ENCODE assay signal across 1 cellular context in the genomic region with DNA sequence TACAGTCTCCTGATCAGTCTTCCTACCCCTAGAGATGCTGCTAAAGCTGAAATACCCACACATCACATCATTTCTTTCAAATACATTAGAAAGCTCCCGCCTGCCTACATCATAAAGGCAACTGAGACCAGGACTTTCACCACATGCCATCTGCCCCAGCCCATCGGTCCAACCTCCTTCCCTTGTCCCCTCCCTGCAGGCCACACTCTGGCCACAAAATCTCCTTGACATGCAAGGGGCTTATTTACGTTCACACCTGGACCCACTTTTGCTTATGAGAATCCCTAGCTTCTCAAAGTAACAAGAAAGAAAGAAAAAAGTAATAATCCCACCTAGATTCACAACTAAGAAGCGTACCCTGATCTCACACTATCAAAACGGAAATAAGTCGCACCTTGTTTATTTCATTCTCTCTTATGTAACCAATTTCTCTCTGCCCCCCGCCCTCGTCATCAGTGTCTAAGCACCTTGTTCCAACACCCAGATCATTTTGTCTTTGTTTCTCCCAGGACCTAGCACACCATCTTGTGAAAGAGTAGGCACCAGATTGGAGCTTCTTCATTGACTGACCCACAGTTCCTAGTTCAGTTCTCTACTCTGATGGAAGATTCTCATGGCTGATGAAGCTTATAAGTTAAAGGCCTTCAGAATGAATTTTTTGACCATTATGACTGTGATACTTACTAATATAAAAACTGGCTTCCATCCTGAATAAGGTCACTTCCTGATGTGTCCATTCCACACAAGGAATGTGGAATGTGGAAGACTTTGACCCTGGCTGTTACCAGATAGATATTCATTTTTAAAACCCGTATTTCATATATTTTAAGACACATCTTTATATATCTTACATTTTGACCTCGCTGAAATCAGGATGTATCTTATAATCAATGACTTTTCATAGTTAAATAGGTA.
TF ChIP-seq lines count a peak whose summit lies in the region.

No MANE protein-coding gene starts in this region.

TF ChIP-seq in GM23338, 12 proteins besides CTCF, POLR2A, EP300 and RAD21 (continued from another document):
- TF ChIP-seq ETS1 (IDR thresholded peaks at IDR 0.05), result no peak
- TF ChIP-seq, protein P1, sequence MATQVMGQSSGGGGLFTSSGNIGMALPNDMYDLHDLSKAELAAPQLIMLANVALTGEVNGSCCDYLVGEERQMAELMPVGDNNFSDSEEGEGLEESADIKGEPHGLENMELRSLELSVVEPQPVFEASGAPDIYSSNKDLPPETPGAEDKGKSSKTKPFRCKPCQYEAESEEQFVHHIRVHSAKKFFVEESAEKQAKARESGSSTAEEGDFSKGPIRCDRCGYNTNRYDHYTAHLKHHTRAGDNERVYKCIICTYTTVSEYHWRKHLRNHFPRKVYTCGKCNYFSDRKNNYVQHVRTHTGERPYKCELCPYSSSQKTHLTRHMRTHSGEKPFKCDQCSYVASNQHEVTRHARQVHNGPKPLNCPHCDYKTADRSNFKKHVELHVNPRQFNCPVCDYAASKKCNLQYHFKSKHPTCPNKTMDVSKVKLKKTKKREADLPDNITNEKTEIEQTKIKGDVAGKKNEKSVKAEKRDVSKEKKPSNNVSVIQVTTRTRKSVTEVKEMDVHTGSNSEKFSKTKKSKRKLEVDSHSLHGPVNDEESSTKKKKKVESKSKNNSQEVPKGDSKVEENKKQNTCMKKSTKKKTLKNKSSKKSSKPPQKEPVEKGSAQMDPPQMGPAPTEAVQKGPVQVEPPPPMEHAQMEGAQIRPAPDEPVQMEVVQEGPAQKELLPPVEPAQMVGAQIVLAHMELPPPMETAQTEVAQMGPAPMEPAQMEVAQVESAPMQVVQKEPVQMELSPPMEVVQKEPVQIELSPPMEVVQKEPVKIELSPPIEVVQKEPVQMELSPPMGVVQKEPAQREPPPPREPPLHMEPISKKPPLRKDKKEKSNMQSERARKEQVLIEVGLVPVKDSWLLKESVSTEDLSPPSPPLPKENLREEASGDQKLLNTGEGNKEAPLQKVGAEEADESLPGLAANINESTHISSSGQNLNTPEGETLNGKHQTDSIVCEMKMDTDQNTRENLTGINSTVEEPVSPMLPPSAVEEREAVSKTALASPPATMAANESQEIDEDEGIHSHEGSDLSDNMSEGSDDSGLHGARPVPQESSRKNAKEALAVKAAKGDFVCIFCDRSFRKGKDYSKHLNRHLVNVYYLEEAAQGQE (IDR thresholded peaks at IDR 0.05; ENCODE audit: unreplicated experiment), result no peak
- no peak for TF ChIP-seq NANOG (IDR thresholded peaks at IDR 0.05; ENCODE audit: borderline replicate concordance)
- TF ChIP-seq POLR2AphosphoS5 (IDR thresholded peaks at IDR 0.05; ENCODE audit: low read depth), result no peak
- no peak for TF ChIP-seq ZNF331 (CRISPR knock-in tag; IDR thresholded peaks at IDR 0.05; ENCODE audit: low read depth)
- no peak for TF ChIP-seq STAT1 (IDR thresholded peaks at IDR 0.05; ENCODE audit: unreplicated experiment)
- no peak for TF ChIP-seq CREB1 (CRISPR knock-in tag; IDR thresholded peaks at IDR 0.05; ENCODE audit: low read depth)
- no peak for TF ChIP-seq EZH2 (IDR thresholded peaks at IDR 0.05; ENCODE audit: low read depth, unreplicated experiment)
- no peak for TF ChIP-seq JUNB (IDR thresholded peaks at IDR 0.05; ENCODE audit: unreplicated experiment)
- TF ChIP-seq, protein P2, sequence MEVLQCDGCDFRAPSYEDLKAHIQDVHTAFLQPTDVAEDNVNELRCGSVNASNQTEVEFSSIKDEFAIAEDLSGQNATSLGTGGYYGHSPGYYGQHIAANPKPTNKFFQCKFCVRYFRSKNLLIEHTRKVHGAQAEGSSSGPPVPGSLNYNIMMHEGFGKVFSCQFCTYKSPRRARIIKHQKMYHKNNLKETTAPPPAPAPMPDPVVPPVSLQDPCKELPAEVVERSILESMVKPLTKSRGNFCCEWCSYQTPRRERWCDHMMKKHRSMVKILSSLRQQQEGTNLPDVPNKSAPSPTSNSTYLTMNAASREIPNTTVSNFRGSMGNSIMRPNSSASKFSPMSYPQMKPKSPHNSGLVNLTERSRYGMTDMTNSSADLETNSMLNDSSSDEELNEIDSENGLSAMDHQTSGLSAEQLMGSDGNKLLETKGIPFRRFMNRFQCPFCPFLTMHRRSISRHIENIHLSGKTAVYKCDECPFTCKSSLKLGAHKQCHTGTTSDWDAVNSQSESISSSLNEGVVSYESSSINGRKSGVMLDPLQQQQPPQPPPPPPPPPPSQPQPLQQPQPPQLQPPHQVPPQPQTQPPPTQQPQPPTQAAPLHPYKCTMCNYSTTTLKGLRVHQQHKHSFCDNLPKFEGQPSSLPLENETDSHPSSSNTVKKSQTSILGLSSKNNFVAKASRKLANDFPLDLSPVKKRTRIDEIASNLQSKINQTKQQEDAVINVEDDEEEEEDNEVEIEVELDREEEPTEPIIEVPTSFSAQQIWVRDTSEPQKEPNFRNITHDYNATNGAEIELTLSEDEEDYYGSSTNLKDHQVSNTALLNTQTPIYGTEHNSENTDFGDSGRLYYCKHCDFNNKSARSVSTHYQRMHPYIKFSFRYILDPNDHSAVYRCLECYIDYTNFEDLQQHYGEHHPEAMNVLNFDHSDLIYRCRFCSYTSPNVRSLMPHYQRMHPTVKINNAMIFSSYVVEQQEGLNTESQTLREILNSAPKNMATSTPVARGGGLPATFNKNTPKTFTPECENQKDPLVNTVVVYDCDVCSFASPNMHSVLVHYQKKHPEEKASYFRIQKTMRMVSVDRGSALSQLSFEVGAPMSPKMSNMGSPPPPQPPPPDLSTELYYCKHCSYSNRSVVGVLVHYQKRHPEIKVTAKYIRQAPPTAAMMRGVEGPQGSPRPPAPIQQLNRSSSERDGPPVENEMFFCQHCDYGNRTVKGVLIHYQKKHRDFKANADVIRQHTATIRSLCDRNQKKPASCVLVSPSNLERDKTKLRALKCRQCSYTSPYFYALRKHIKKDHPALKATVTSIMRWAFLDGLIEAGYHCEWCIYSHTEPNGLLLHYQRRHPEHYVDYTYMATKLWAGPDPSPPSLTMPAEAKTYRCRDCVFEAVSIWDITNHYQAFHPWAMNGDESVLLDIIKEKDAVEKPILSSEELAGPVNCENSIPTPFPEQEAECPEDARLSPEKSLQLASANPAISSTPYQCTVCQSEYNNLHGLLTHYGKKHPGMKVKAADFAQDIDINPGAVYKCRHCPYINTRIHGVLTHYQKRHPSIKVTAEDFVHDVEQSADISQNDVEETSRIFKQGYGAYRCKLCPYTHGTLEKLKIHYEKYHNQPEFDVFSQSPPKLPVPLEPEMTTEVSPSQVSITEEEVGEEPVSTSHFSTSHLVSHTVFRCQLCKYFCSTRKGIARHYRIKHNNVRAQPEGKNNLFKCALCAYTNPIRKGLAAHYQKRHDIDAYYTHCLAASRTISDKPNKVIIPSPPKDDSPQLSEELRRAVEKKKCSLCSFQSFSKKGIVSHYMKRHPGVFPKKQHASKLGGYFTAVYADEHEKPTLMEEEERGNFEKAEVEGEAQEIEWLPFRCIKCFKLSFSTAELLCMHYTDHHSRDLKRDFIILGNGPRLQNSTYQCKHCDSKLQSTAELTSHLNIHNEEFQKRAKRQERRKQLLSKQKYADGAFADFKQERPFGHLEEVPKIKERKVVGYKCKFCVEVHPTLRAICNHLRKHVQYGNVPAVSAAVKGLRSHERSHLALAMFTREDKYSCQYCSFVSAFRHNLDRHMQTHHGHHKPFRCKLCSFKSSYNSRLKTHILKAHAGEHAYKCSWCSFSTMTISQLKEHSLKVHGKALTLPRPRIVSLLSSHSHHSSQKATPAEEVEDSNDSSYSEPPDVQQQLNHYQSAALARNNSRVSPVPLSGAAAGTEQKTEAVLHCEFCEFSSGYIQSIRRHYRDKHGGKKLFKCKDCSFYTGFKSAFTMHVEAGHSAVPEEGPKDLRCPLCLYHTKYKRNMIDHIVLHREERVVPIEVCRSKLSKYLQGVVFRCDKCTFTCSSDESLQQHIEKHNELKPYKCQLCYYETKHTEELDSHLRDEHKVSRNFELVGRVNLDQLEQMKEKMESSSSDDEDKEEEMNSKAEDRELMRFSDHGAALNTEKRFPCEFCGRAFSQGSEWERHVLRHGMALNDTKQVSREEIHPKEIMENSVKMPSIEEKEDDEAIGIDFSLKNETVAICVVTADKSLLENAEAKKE (CRISPR knock-in tag; IDR thresholded peaks at IDR 0.05), result no peak
- no peak for TF ChIP-seq EZH2phosphoT487 (IDR thresholded peaks at IDR 0.05; ENCODE audit: unreplicated experiment)
